19 cellular contexts compared by ENCODE assay signal in the genomic region with DNA sequence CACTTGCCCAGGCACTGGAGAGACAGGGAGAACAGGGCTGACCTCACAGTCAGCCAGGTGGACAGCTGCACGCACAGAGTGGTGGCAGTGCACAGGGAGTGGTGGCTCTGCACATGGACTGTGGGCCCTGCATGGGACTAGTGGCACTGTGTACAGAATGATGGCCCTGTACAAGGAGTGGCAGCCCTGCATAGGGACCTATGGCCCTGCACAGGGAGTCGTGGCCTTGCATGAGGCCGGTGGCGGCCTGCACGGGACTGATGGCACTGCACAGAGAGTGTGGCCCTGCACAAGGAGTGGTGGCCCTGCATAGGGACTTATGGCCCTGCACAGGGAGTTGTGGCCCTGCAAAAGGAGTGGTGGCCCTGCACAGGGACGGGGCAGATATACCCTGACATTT. TPM values are rescaled to one million over a fixed set of nuclear protein-coding genes. Genes with fewer than 3 reads are reported as not detected.
DNase-seq lines count a peak whose midpoint lies in the region; ATAC-seq, FAIRE-seq and TF ChIP-seq lines count a peak whose summit lies in the region.
"Had no signal": no experiment of that assay in that cellular context is flagged by ENCODE, and none has a peak within 500 bp of the region (broad histone marks: within the 10 kb centered on the region; RNA-seq: fewer than 3 reads in every experiment).

No MANE protein-coding gene starts in this region.

- H3K4me2 ChIP-seq in HepG2 (ENCODE audit: low read depth, low read length) (no peak overlapping the region), K562 (ENCODE audit: insufficient read depth, low read length) (no peak overlapping the region)
- H3K4me2 ChIP-seq: BLaER1 had no signal

- no peaks in the 10 kb centered on the region for H3K9me3 ChIP-seq in HepG2 (ENCODE audit: low read length)
- no peaks in the 10 kb centered on the region for H3K9me3 ChIP-seq in right lobe of liver
- H3K9me3 ChIP-seq in K562 (replicated peaks; ENCODE audit: control insufficient read depth, insufficient read depth, low read depth, low read length) = no peaks in the 10 kb centered on the region
- no peaks in the 10 kb centered on the region for H3K9me3 ChIP-seq in upper lobe of right lung
- H3K9me3 ChIP-seq: BLaER1 had no signal

- 32% methylated on average over 6 of the region's 6 CpGs for WGBS in HepG2 (ENCODE audit: low lambda C conversion rate)
- WGBS in right lobe of liver (ENCODE audit: insufficient coverage, low coverage, low lambda C conversion rate, missing lambda C conversion rate) = no CpG with 5 or more reads among the region's 6 CpGs
- WGBS in K562 (ENCODE audit: insufficient coverage, low coverage, missing lambda C conversion rate) = 17% methylated on average over 6 of the region's 6 CpGs

- TF ChIP-seq EP300 in HepG2 (IDR thresholded peaks at IDR 0.05; ENCODE audit: low read depth in 2 of 2, low read length in 2 of 2) (no peak), HepG2 (CRISPR knock-in tag; IDR thresholded peaks at IDR 0.05; ENCODE audit: borderline replicate concordance) (no peak), K562 (IDR thresholded peaks at IDR 0.05; ENCODE audit: low read length) (no peak)

- no peak overlapping the region for H3K27ac ChIP-seq in HepG2 (ENCODE audit: extremely low read length, insufficient read depth, low read length)
- no peak overlapping the region for H3K27ac ChIP-seq in right lobe of liver
- no peak overlapping the region for H3K27ac ChIP-seq in K562 (ENCODE audit: extremely low read depth, low read depth, low read length)
- H3K27ac ChIP-seq in upper lobe of right lung = no peak overlapping the region
- H3K27ac ChIP-seq: BLaER1 had no signal

- POLR2A ChIA-PET in HepG2 (lab: Yijun Ruan, JAX) = no interaction called here
- POLR2A ChIA-PET in K562 (lab: Yijun Ruan, JAX) = no interaction called here

- TF ChIP-seq POLR2A in HepG2 (IDR thresholded peaks at IDR 0.05; ENCODE audit: insufficient read depth in 1 of 2, low read depth in 2 of 2, low read length in 2 of 2) = no peak
- TF ChIP-seq POLR2A in right lobe of liver (IDR thresholded peaks at IDR 0.05) = no peak
- no peak for TF ChIP-seq POLR2A in K562 (conservative IDR thresholded peaks at IDR 0.05)

- intact Hi-C loops in HepG2 (cut with micrococcal nuclease; ENCODE audit: unreplicated experiment) (no loop called here), right lobe of liver (cut with DNase I) (no loop called here), K562 (cut with micrococcal nuclease) (no loop called here), posterior vena cava (cut with DNase I) (no loop called here), upper lobe of right lung (cut with DNase I) (no loop called here)

- DNase-seq in HepG2 (ENCODE audit: low spot score) = no peak
- no peak for DNase-seq in right lobe of liver
- DNase-seq in K562 (ENCODE audit: extremely low read depth in 1 of 4, low spot score in 3 of 4) = no peak
- peak; percentile 67 for DNase-seq in posterior vena cava (ENCODE audit: low spot score)
- no peak for DNase-seq in upper lobe of right lung
- no peak for DNase-seq in HTR-8/SVneo (ENCODE audit: insufficient read length, low spot score)
- DNase-seq in KBM-7 = no peak
- DNase-seq: 8988T; Calu3; CD4-positive, alpha-beta memory T cell; DMS79 treated with DMSO at 0.1 percent for 48 hours; GOT3; H9 had no signal

- CTCF ChIA-PET in HepG2 (lab: Yijun Ruan, JAX; ENCODE audit: low intra/inter-chr PET ratio, low total read pairs) (no interaction called here), K562 (lab: Yijun Ruan, JAX; ENCODE audit: low intra/inter-chr PET ratio) (no interaction called here)

- no peaks in the 10 kb centered on the region for H4K20me1 ChIP-seq in HepG2 (ENCODE audit: insufficient read depth, low read length)
- H4K20me1 ChIP-seq in K562 (replicated peaks; ENCODE audit: control insufficient read depth, insufficient read depth, low read length) = 0 out of 2 replicates have a peak, but pooled peaks cover 4% of the 10 kb centered on the region
- H4K20me1 ChIP-seq: BLaER1 had no signal

- no peak for TF ChIP-seq CTCF in HepG2 (CRISPR knock-in tag; IDR thresholded peaks at IDR 0.05)
- no peak for TF ChIP-seq CTCF in right lobe of liver (IDR thresholded peaks at IDR 0.05)
- TF ChIP-seq CTCF in K562 (IDR thresholded peaks at IDR 0.05 in 2 of 3, conservative IDR thresholded peaks at IDR 0.05 in 1 of 3; ENCODE audit: insufficient read depth in 2 of 3, low read depth in 1 of 3, low read length in 3 of 3) = no peak
- TF ChIP-seq CTCF in upper lobe of right lung (IDR thresholded peaks at IDR 0.05) = no peak

- H3K79me2 ChIP-seq in HepG2 (ENCODE audit: insufficient read depth, low read length) (no peaks in the 10 kb centered on the region), K562 (ENCODE audit: control insufficient read depth, insufficient read depth, low read length) (no peaks in the 10 kb centered on the region)

- H3K27me3 ChIP-seq in HepG2 (ENCODE audit: control insufficient read depth in 1 of 2, insufficient read depth in 2 of 2, low read length in 2 of 2) (peaks cover 2 to 11% of the 10 kb centered on the region in 2 experiments; a peak in 2 of 5 replicates), right lobe of liver (no peaks in the 10 kb centered on the region), K562 (ENCODE audit: control insufficient read depth in 2 of 2, insufficient read depth in 2 of 2, low read length in 2 of 2) (peaks cover 8 to 34% of the 10 kb centered on the region in 2 experiments; a peak in 4 of 5 replicates), upper lobe of right lung (no peaks in the 10 kb centered on the region)
- H3K27me3 ChIP-seq: BLaER1 had no signal

- no peaks in the 10 kb centered on the region for H3K4me1 ChIP-seq in HepG2 (ENCODE audit: insufficient read depth, low read length)
- peaks cover 0 to 13% (median 3%) of the 10 kb centered on the region in 4 donors for H3K4me1 ChIP-seq in right lobe of liver
- no peaks in the 10 kb centered on the region for H3K4me1 ChIP-seq in K562 (replicated peaks in 1 of 2; ENCODE audit: control insufficient read depth in 2 of 2, insufficient read depth in 2 of 2, low read length in 2 of 2)
- H3K4me1 ChIP-seq in upper lobe of right lung = no peaks in the 10 kb centered on the region

- H3K9me1 ChIP-seq in K562 (ENCODE audit: control insufficient read depth, insufficient read depth, low read length) = no peaks in the 10 kb centered on the region

- no TSS peak for BruUV-seq in HepG2 (replicated peaks; lab: Mats Ljungman, UMichigan)
- BruUV-seq in K562 (replicated peaks; lab: Mats Ljungman, UMichigan) = no TSS peak

- FAIRE-seq in HepG2 (lab: Jason Lieb, UNC) = no peak
- FAIRE-seq in K562 (lab: Jason Lieb, UNC) = no peak
- no peak for FAIRE-seq in HTR-8/SVneo (lab: Jason Lieb, UNC)
- FAIRE-seq: GM12878 had no signal

- ATAC-seq in HepG2 = peak; percentile 59
- no peak for ATAC-seq in right lobe of liver
- ATAC-seq in K562 = peak; percentile 36
- peak; percentile 10 for ATAC-seq in upper lobe of right lung
- no peak for ATAC-seq in HG03565 (IDR thresholded peaks at IDR 0.05; ENCODE audit: unreplicated experiment)
- ATAC-seq: GM12878 had no signal

- TF ChIP-seq RAD21 in HepG2 (CRISPR knock-in tag; IDR thresholded peaks at IDR 0.05) (no peak), K562 (CRISPR knock-in tag; conservative IDR thresholded peaks at IDR 0.05 in 1 of 2, IDR thresholded peaks at IDR 0.05 in 1 of 2) (no peak)

- in situ Hi-C loops in HepG2 (cut with HindIII; ENCODE audit: extremely low pct_ligation_motif_present, low pct_unique_long_range_greater_than_20kb) (no loop called here), K562 (cut with MboI) (no loop called here), KBM-7 (cut with MboI; ENCODE audit: low pct_unique_long_range_greater_than_20kb, low sequenced_read_pairs) (no loop called here)

- H3K4me3 ChIP-seq in HepG2 (replicated peaks in 1 of 3; ENCODE audit: insufficient read depth in 1 of 3, low read depth in 2 of 3, low read length in 3 of 3) (no peak overlapping the region), right lobe of liver (no peak overlapping the region), K562 (no peak overlapping the region), upper lobe of right lung (no peak overlapping the region)
- H3K4me3 ChIP-seq: BLaER1, GM12878 had no signal

- no peaks in the 10 kb centered on the region for H3K36me3 ChIP-seq in HepG2 (replicated peaks in 1 of 2; ENCODE audit: control insufficient read depth in 1 of 2, insufficient read depth in 2 of 2, low read length in 2 of 2)
- H3K36me3 ChIP-seq in right lobe of liver = no peaks in the 10 kb centered on the region
- H3K36me3 ChIP-seq in K562 (ENCODE audit: control insufficient read depth, insufficient read depth, low read length) = no peaks in the 10 kb centered on the region
- no peaks in the 10 kb centered on the region for H3K36me3 ChIP-seq in upper lobe of right lung
- H3K36me3 ChIP-seq: BLaER1 had no signal

- H3K9ac ChIP-seq in HepG2 (ENCODE audit: insufficient read depth, low read depth, low read length) = no peak overlapping the region
- no peak overlapping the region for H3K9ac ChIP-seq in K562 (ENCODE audit: insufficient read depth in 1 of 2, low read depth in 2 of 2, low read length in 2 of 2)
- H3K9ac ChIP-seq: BLaER1 had no signal

- H2AFZ ChIP-seq in HepG2 (ENCODE audit: low read length) (no peak overlapping the region), K562 (ENCODE audit: low read depth, low read length) (no peak overlapping the region)

RNA-seq across cellular contexts. Expression of a gene that starts 19.1 kb away (rescaled TPM):
- total RNA-seq in HepG2 (2016; rRNA removed; fragmentation: Illumina TruSeq; extraction: Trizol) (12.8 and 21.1 TPM in 2 replicates), right lobe of liver (100 to 1,000 TPM; 118 to 165 (median 131) TPM), K562 (2014; rRNA removed) (15.6 and 23.7 TPM in 2 replicates), K562 (2014; rRNA removed; fragmentation: Illumina TruSeq; extraction: Trizol) (8.2 and 9.0 TPM in 2 replicates), K562 (2015; rRNA removed; fragmentation: Illumina TruSeq; extraction: Trizol) (8.5 and 8.6 TPM in 2 replicates), K562 (2021) (29.8 and 31.6 TPM in 2 replicates), posterior vena cava (1 to 10 TPM; 5.7 to 9.3 TPM), upper lobe of right lung (14.1 TPM)
- 1.9 and 2.5 TPM in 2 replicates for total RNA-seq in HepG2 (2016; cell fraction: cytosol; rRNA removed; fragmentation: Illumina TruSeq; extraction: Trizol; ENCODE audit: low read depth)
- total RNA-seq in HepG2 (2016; cell fraction: insoluble cytoplasmic fraction; rRNA removed; fragmentation: Illumina TruSeq; extraction: Trizol) = 12.1 and 21.6 TPM in 2 replicates
- total RNA-seq in HepG2 (2016; cell fraction: membrane; rRNA removed; fragmentation: Illumina TruSeq; extraction: Trizol) = 8.0 and 8.1 TPM in 2 replicates
- total RNA-seq in HepG2 (2016; cell fraction: nucleus; rRNA removed; fragmentation: Illumina TruSeq; extraction: Trizol) = 23.7 and 29.0 TPM in 2 replicates
- polyA plus RNA-seq in HepG2 (2011; rRNA removed) (7.3 and 10.2 TPM in 2 replicates), K562 (2011; rRNA removed) (7.7 and 11.7 TPM in 2 replicates), K562 (2014; fragmentation: Illumina TruSeq; extraction: Trizol) (18.2 and 22.3 TPM in 2 replicates), K562 (2014; fragmentation: Nextera tagmentation; extraction: Ambion mirVana) (1 to 10 TPM; 1.8 to 3.0 TPM), K562 (2014; rRNA removed) (12.7 and 12.8 TPM in 2 replicates)
- polyA plus RNA-seq in HepG2 (2011; cell fraction: cytosol; rRNA removed) = 4.5 and 5.9 TPM in 2 replicates
- 20.0 and 20.1 TPM in 2 replicates for polyA plus RNA-seq in HepG2 (2011; cell fraction: nucleus; rRNA removed)
- 7.0 and 9.7 TPM in 2 replicates for polyA plus RNA-seq in HepG2 (2012)
- 2.3 TPM in 2 replicates for polyA plus RNA-seq in HepG2 (2016; cell fraction: cytosol; fragmentation: Illumina TruSeq; extraction: Trizol; ENCODE audit: low read depth)
- 11.0 and 14.2 TPM in 2 replicates for polyA plus RNA-seq in HepG2 (2016; cell fraction: insoluble cytoplasmic fraction; fragmentation: Illumina TruSeq; extraction: Trizol; ENCODE audit: low read depth)
- polyA plus RNA-seq in HepG2 (2016; cell fraction: membrane; fragmentation: Illumina TruSeq; extraction: Trizol; ENCODE audit: low read depth) = 4.7 and 6.6 TPM in 2 replicates
- polyA plus RNA-seq in HepG2 (2016; cell fraction: nucleus; fragmentation: Illumina TruSeq; extraction: Trizol; ENCODE audit: insufficient read depth, low read depth) = 46.6 and 48.2 TPM in 2 replicates
- polyA minus RNA-seq in HepG2 (2011; rRNA and poly(A)+ RNA removed; ENCODE audit: low replicate concordance) = 14.5 and 38.6 TPM in 2 replicates
- polyA minus RNA-seq in HepG2 (2011; cell fraction: cytosol; rRNA and poly(A)+ RNA removed) = 10.7 and 11.0 TPM in 2 replicates
- 5.8 and 7.5 TPM in 2 replicates for polyA minus RNA-seq in HepG2 (2011; cell fraction: nucleus; rRNA and poly(A)+ RNA removed)
- total RNA-seq in K562 (2011; cell fraction: chromatin; rRNA removed; ENCODE audit: low replicate concordance) = 18.0 and 37.0 TPM in 2 replicates
- 43.3 and 45.4 TPM in 2 replicates for total RNA-seq in K562 (2011; cell fraction: nucleolus; rRNA removed)
- total RNA-seq in K562 (2011; cell fraction: nucleoplasm; rRNA removed) = 33.7 and 37.0 TPM in 2 replicates
- polyA plus RNA-seq in K562 (2011; cell fraction: cytosol; rRNA removed) = 7.0 and 19.8 TPM in 2 replicates
- polyA plus RNA-seq in K562 (2011; cell fraction: nucleus; rRNA removed) = 14.1 and 32.9 TPM in 2 replicates
- polyA plus RNA-seq in K562 (2012) = 14.0 and 22.8 TPM in 2 replicates
- 8.4 and 10.0 TPM in 2 replicates for polyA minus RNA-seq in K562 (2011; rRNA and poly(A)+ RNA removed)
- 13.9 and 18.9 TPM in 2 replicates for polyA minus RNA-seq in K562 (2011; cell fraction: cytosol; rRNA and poly(A)+ RNA removed)
- 8.2 and 11.4 TPM in 2 replicates for polyA minus RNA-seq in K562 (2011; cell fraction: nucleus; rRNA and poly(A)+ RNA removed)
- polyA plus RNA-seq: CD4-positive, alpha-beta memory T cell had no signal

RNA-seq across cellular contexts. Expression of a gene that starts 46.0 kb away (rescaled TPM):
- total RNA-seq in HepG2 (2016; rRNA removed; fragmentation: Illumina TruSeq; extraction: Trizol) (not detected in 2 replicates), right lobe of liver (not detected), K562 (2014; rRNA removed) (not detected in 2 replicates), K562 (2014; rRNA removed; fragmentation: Illumina TruSeq; extraction: Trizol) (not detected in 2 replicates), K562 (2015; rRNA removed; fragmentation: Illumina TruSeq; extraction: Trizol) (not detected in 2 replicates), K562 (2021) (not detected in 2 replicates), posterior vena cava (not detected), upper lobe of right lung (not detected)
- total RNA-seq in HepG2 (2016; cell fraction: cytosol; rRNA removed; fragmentation: Illumina TruSeq; extraction: Trizol; ENCODE audit: low read depth) = not detected in 2 replicates
- not detected in 2 replicates for total RNA-seq in HepG2 (2016; cell fraction: insoluble cytoplasmic fraction; rRNA removed; fragmentation: Illumina TruSeq; extraction: Trizol)
- not detected in 2 replicates for total RNA-seq in HepG2 (2016; cell fraction: membrane; rRNA removed; fragmentation: Illumina TruSeq; extraction: Trizol)
- total RNA-seq in HepG2 (2016; cell fraction: nucleus; rRNA removed; fragmentation: Illumina TruSeq; extraction: Trizol) = not detected in 2 replicates
- polyA plus RNA-seq in HepG2 (2011; rRNA removed) (not detected in 2 replicates), K562 (2011; rRNA removed) (not detected in 2 replicates), K562 (2014; fragmentation: Illumina TruSeq; extraction: Trizol) (not detected in 2 replicates), K562 (2014; fragmentation: Nextera tagmentation; extraction: Ambion mirVana) (not detected), K562 (2014; rRNA removed) (not detected in 2 replicates)
- not detected in 2 replicates for polyA plus RNA-seq in HepG2 (2011; cell fraction: cytosol; rRNA removed)
- not detected in 2 replicates for polyA plus RNA-seq in HepG2 (2011; cell fraction: nucleus; rRNA removed)
- polyA plus RNA-seq in HepG2 (2012) = not detected in 2 replicates
- not detected in 2 replicates for polyA plus RNA-seq in HepG2 (2016; cell fraction: cytosol; fragmentation: Illumina TruSeq; extraction: Trizol; ENCODE audit: low read depth)
- polyA plus RNA-seq in HepG2 (2016; cell fraction: insoluble cytoplasmic fraction; fragmentation: Illumina TruSeq; extraction: Trizol; ENCODE audit: low read depth) = not detected in 2 replicates
- not detected in 2 replicates for polyA plus RNA-seq in HepG2 (2016; cell fraction: membrane; fragmentation: Illumina TruSeq; extraction: Trizol; ENCODE audit: low read depth)
- polyA plus RNA-seq in HepG2 (2016; cell fraction: nucleus; fragmentation: Illumina TruSeq; extraction: Trizol; ENCODE audit: insufficient read depth, low read depth) = not detected in 2 replicates
- not detected in 2 replicates for polyA minus RNA-seq in HepG2 (2011; rRNA and poly(A)+ RNA removed; ENCODE audit: low replicate concordance)
- polyA minus RNA-seq in HepG2 (2011; cell fraction: cytosol; rRNA and poly(A)+ RNA removed) = not detected in 2 replicates
- not detected in 2 replicates for polyA minus RNA-seq in HepG2 (2011; cell fraction: nucleus; rRNA and poly(A)+ RNA removed)
- not detected in 2 replicates for total RNA-seq in K562 (2011; cell fraction: chromatin; rRNA removed; ENCODE audit: low replicate concordance)
- not detected in 2 replicates for total RNA-seq in K562 (2011; cell fraction: nucleolus; rRNA removed)
- total RNA-seq in K562 (2011; cell fraction: nucleoplasm; rRNA removed) = not detected in 2 replicates
- polyA plus RNA-seq in K562 (2011; cell fraction: cytosol; rRNA removed) = not detected in 2 replicates
- not detected in 2 replicates for polyA plus RNA-seq in K562 (2011; cell fraction: nucleus; rRNA removed)
- polyA plus RNA-seq in K562 (2012) = not detected in 2 replicates
- not detected in 2 replicates for polyA minus RNA-seq in K562 (2011; rRNA and poly(A)+ RNA removed)
- not detected in 2 replicates for polyA minus RNA-seq in K562 (2011; cell fraction: cytosol; rRNA and poly(A)+ RNA removed)
- polyA minus RNA-seq in K562 (2011; cell fraction: nucleus; rRNA and poly(A)+ RNA removed) = not detected in 2 replicates
- total RNA-seq: Calu3; CD4-positive, alpha-beta memory T cell; G401; GM12878 had no signal
- polyA plus RNA-seq: AG04450; CD14-positive monocyte; CD4-positive, alpha-beta memory T cell; GM12878 had no signal

Comparison
In these comparisons a context has a peak if more than half of its experiments do, and no peak if none do; other contexts are left out.
1. ATAC-seq: peak in HepG2 (single experiment), K562 (single experiment) and upper lobe of right lung (single experiment); none in right lobe of liver (0 of 4) and HG03565 (single experiment).